ENCODE assay signal across 19 cellular contexts in genomic region chr18:7902399-7902839, GRCh38.
DNase-seq lines count a peak whose midpoint lies in the region; ATAC-seq and TF ChIP-seq lines count a peak whose summit lies in the region.
"Had no signal": no experiment of that assay in that cellular context is flagged by ENCODE, and none has a peak within 500 bp of the region (broad histone marks: within the 10 kb centered on the region; RNA-seq: fewer than 3 reads in every experiment).

No MANE protein-coding gene starts in this region.

- H3K27me3 Mint-ChIP-seq in neural progenitor cell (ENCODE audit: insufficient read depth, low read depth), result no peaks in the 10 kb centered on the region
- H3K27me3 Mint-ChIP-seq: activated CD4-positive, alpha-beta T cell treated with anti-CD3 and anti-CD28 coated beads, Interleukin-2, amount 10 ng/mL, durations not matched to agents 7 days and 5 days; naive B cell had no signal

- H3K27ac ChIP-seq in neural progenitor cell (no peak overlapping the region), uterus (no peak overlapping the region)
- H3K27ac ChIP-seq: ascending aorta, epithelial cell of prostate had no signal

- no peaks in the 10 kb centered on the region for H3K9me3 Mint-ChIP-seq in neural progenitor cell
- H3K9me3 Mint-ChIP-seq: activated CD4-positive, alpha-beta T cell treated with anti-CD3 and anti-CD28 coated beads, Interleukin-2, amount 10 ng/mL, durations not matched to agents 7 days and 5 days; T-helper 1 cell treated with Interleukin-12 subunit alpha and Interleukin-12 subunit beta and Interleukin-4 antibody, amounts not matched to agents 30 μg/mL and 1 μg/mL, for 36 hours had no signal

- H3K36me3 Mint-ChIP-seq in neural progenitor cell, result peaks cover 5% of the 10 kb centered on the region
- H3K36me3 Mint-ChIP-seq: naive B cell had no signal

- peaks cover 12% of the 10 kb centered on the region for H3F3A ChIP-seq in neural progenitor cell (ENCODE audit: low read depth)

- H3K4me1 ChIP-seq in neural progenitor cell, result peaks cover 18% of the 10 kb centered on the region
- no peaks in the 10 kb centered on the region for H3K4me1 ChIP-seq in uterus

- TF ChIP-seq CTCF in fibroblast of mammary gland (conservative IDR thresholded peaks at IDR 0.05; ENCODE audit: control insufficient read depth, insufficient read depth, low read depth, low read length) (no peak), neural progenitor cell (IDR thresholded peaks at IDR 0.05) (no peak), uterus (IDR thresholded peaks at IDR 0.05) (no peak)

- ATAC-seq in Right ventricle myocardium superior (ENCODE audit: poor library complexity) (peak; percentile 59), HG02642 (IDR thresholded peaks at IDR 0.05; ENCODE audit: poor library complexity, unreplicated experiment) (no peak)

- no peak overlapping the region for H2AFZ ChIP-seq in neural progenitor cell (replicated peaks)

- no peaks in the 10 kb centered on the region for H3K36me3 ChIP-seq in neural progenitor cell
- H3K36me3 ChIP-seq in uterus, result no peaks in the 10 kb centered on the region
- H3K36me3 ChIP-seq: ascending aorta had no signal

- H3K4me2 ChIP-seq in neural progenitor cell, result no peak overlapping the region

- no peak overlapping the region for H3K9ac ChIP-seq in neural progenitor cell

- H3K9me3 ChIP-seq in neural progenitor cell (ENCODE audit: low read depth) (no peaks in the 10 kb centered on the region), uterus (no peaks in the 10 kb centered on the region)
- H3K9me3 ChIP-seq: ascending aorta had no signal

- H4K20me1 ChIP-seq in neural progenitor cell (ENCODE audit: low read depth), result no peaks in the 10 kb centered on the region

- TF ChIP-seq POLR2A in uterus (IDR thresholded peaks at IDR 0.05), result no peak

- DNase-seq in Right ventricle myocardium superior, result no peak
- no peak for DNase-seq in cardiac septum (ENCODE audit: low spot score)
- peak; percentile 84 for DNase-seq in fibroblast of mammary gland (ENCODE audit: low read depth)
- no peak for DNase-seq in neural progenitor cell (ENCODE audit: low spot score)
- DNase-seq in uterus, result peak; percentile 36 to 52
- no peak for DNase-seq in T1000 (lab: John Stamatoyannopoulos, UW)
- DNase-seq in NCI-H1694 (lab: John Stamatoyannopoulos, UW), result no peak
- DNase-seq: ACHN; activated CD4-positive, alpha-beta T cell treated with anti-CD3 and anti-CD28 coated beads, Interleukin-2, amount 10 ng/mL, durations not matched to agents 7 days and 5 days; activated T-cell treated with anti-CD3 and anti-CD28 coated beads, Interleukin-2, amount 50 U/mL, for 48 hours; DMS 273 treated with DMSO at 0.1 percent for 48 hours; GOT3; islet precursor cell; naive B cell; NCI-H345 had no signal

- H3K4me1 Mint-ChIP-seq in neural progenitor cell, result peaks cover 10% of the 10 kb centered on the region
- H3K4me1 Mint-ChIP-seq: activated CD4-positive, alpha-beta T cell treated with anti-CD3 and anti-CD28 coated beads, Interleukin-2, amount 10 ng/mL, durations not matched to agents 7 days and 5 days; naive B cell had no signal

- intact Hi-C loops in Right ventricle myocardium superior (cut with DNase I) (no loop called here), cardiac septum (cut with DNase I) (no loop called here), uterus (cut with DNase I; ENCODE audit: low total_unique reads) (no loop called here)

- H3K4me3 Mint-ChIP-seq in neural progenitor cell, result no peak overlapping the region
- H3K4me3 Mint-ChIP-seq: activated CD4-positive, alpha-beta T cell treated with anti-CD3 and anti-CD28 coated beads, Interleukin-2, amount 10 ng/mL, durations not matched to agents 7 days and 5 days; naive B cell; T-helper 1 cell treated with Interleukin-12 subunit alpha and Interleukin-12 subunit beta and Interleukin-4 antibody, amounts not matched to agents 30 μg/mL and 1 μg/mL, for 36 hours had no signal

- H3K4me3 ChIP-seq in fibroblast of mammary gland (ENCODE audit: control insufficient read depth, low read depth, low read length) (no peak overlapping the region), neural progenitor cell (no peak overlapping the region), uterus (no peak overlapping the region)
- H3K4me3 ChIP-seq: ascending aorta had no signal

- no peaks in the 10 kb centered on the region for H3K27me3 ChIP-seq in neural progenitor cell
- H3K27me3 ChIP-seq in uterus, result no peaks in the 10 kb centered on the region
- H3K27me3 ChIP-seq: ascending aorta had no signal

- H3K79me2 ChIP-seq in neural progenitor cell (ENCODE audit: low read depth), result no peaks in the 10 kb centered on the region

- H3K27ac Mint-ChIP-seq in neural progenitor cell, result peak overlapping the region; percentile 40
- H3K27ac Mint-ChIP-seq: activated CD4-positive, alpha-beta T cell treated with anti-CD3 and anti-CD28 coated beads, Interleukin-2, amount 10 ng/mL, durations not matched to agents 7 days and 5 days; naive B cell; T-helper 1 cell treated with Interleukin-12 subunit alpha and Interleukin-12 subunit beta and Interleukin-4 antibody, amounts not matched to agents 30 μg/mL and 1 μg/mL, for 36 hours had no signal

Comparison
In these comparisons a context has a peak if more than half of its experiments do, and no peak if none do; other contexts are left out.
1. DNase-seq: peak in fibroblast of mammary gland (single experiment) and uterus (2 of 2); none in Right ventricle myocardium superior (single experiment), cardiac septum (single experiment), neural progenitor cell (single experiment), T1000 (single experiment) and NCI-H1694 (single experiment).